Comparison of ENCODE assay signal across 13 cellular contexts in the genomic region with DNA sequence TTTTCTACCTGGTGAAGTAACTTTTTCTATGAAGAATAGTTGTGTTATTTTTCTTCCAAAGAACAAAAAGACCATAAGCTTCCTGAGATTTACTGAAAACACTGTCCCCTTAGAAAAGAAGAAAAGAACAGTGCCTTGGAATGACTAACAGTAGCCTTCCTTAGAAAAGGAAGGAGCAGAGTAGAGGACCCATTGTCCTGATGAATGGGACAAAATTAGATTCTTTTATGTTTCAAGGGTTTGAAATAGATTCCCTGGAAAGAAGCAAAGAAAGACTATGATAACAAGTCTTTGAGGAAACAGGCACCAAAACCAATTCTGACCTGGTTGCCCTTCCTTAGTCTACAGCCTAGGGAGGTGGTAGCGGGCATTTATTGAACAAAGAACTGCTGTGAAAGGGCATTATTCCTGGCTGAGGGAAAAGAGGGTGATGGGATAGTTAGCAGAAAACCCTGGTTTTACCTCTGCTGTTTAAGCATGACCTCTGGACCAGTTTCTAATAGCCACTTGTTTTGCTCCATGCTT.
DNase-seq lines count a peak whose midpoint lies in the region; ATAC-seq and TF ChIP-seq lines count a peak whose summit lies in the region.
"Had no signal": no experiment of that assay in that cellular context is flagged by ENCODE, and none has a peak within 500 bp of the region (broad histone marks: within the 10 kb centered on the region; RNA-seq: fewer than 3 reads in every experiment).

No MANE protein-coding gene starts in this region.

- H3K36me3 Mint-ChIP-seq in WTC11 (no peaks in the 10 kb centered on the region), neural crest cell (ENCODE audit: low read depth) (no peaks in the 10 kb centered on the region)

- H3K4me3 Mint-ChIP-seq in WTC11 (no peak overlapping the region), neural crest cell (peak overlapping the region; percentile 16)
- H3K4me3 Mint-ChIP-seq: CD4-positive, alpha-beta T cell; H9 had no signal

- TF ChIP-seq CTCF in WTC11 (IDR thresholded peaks at IDR 0.05) (no peak), neural crest cell (conservative IDR thresholded peaks at IDR 0.05) (no peak)

- peaks cover 20% of the 10 kb centered on the region for H3K4me1 Mint-ChIP-seq in WTC11
- H3K4me1 Mint-ChIP-seq in neural crest cell = peaks cover 28% of the 10 kb centered on the region

- no peaks in the 10 kb centered on the region for H3K9me3 Mint-ChIP-seq in WTC11
- peaks cover 5% of the 10 kb centered on the region for H3K9me3 Mint-ChIP-seq in neural crest cell
- H3K9me3 Mint-ChIP-seq: CD4-positive, alpha-beta T cell; H9 had no signal

- H3K27ac Mint-ChIP-seq in WTC11 = no peak overlapping the region
- H3K27ac Mint-ChIP-seq in neural crest cell (ENCODE audit: unreplicated experiment) = no peak overlapping the region
- H3K27ac Mint-ChIP-seq: CD4-positive, alpha-beta T cell had no signal

- POLR2A ChIA-PET in WTC11 (lab: Charles Lee) = no interaction called here

- H3K27me3 Mint-ChIP-seq in WTC11 (ENCODE audit: low read depth) (no peaks in the 10 kb centered on the region), neural crest cell (ENCODE audit: low read depth) (no peaks in the 10 kb centered on the region)
- H3K27me3 Mint-ChIP-seq: CD4-positive, alpha-beta T cell had no signal

- peak; percentile 80 for ATAC-seq in WTC11
- no peak for ATAC-seq in HG02798 (IDR thresholded peaks at IDR 0.05; ENCODE audit: poor library complexity, unreplicated experiment)
- ATAC-seq: A549 had no signal

- DNase-seq in NCI-H146 (lab: John Stamatoyannopoulos, UW) = peak; percentile 40
- DNase-seq in NCI-H146 treated with DMSO at 0.1 percent for 48 hours (lab: John Stamatoyannopoulos, UW; ENCODE audit: unreplicated experiment) = no peak
- DNase-seq in WTC11 (ENCODE audit: low spot score) = no peak
- no peak for DNase-seq in neural crest cell (ENCODE audit: low read depth, low spot score)
- no peak for DNase-seq in NCI-H1930 (lab: John Stamatoyannopoulos, UW)
- DNase-seq in NCI-H345 (lab: John Stamatoyannopoulos, UW) = no peak
- DNase-seq: AML-193; Caco-2; CD4-positive, alpha-beta T cell; GM23248; H9 had no signal

- CTCF ChIA-PET in WTC11 (lab: Charles Lee) = no interaction called here

TF ChIP-seq in WTC11, 78 proteins besides CTCF, POLR2A, EP300 and RAD21:
- TF ChIP-seq TEAD4 (CRISPR knock-in tag; IDR thresholded peaks at IDR 0.05) = no peak
- no peak for TF ChIP-seq MXD4 (CRISPR knock-in tag; IDR thresholded peaks at IDR 0.05; ENCODE audit: borderline replicate concordance)
- TF ChIP-seq RELA (CRISPR knock-in tag; IDR thresholded peaks at IDR 0.05; ENCODE audit: borderline replicate concordance) = no peak
- no peak for TF ChIP-seq TCF7 (CRISPR knock-in tag; IDR thresholded peaks at IDR 0.05; ENCODE audit: low read depth)
- no peak for TF ChIP-seq GABPB1 (CRISPR knock-in tag; IDR thresholded peaks at IDR 0.05)
- no peak for TF ChIP-seq ZNF138 (CRISPR knock-in tag; conservative IDR thresholded peaks at IDR 0.05)
- no peak for TF ChIP-seq FOXP1 (CRISPR knock-in tag; IDR thresholded peaks at IDR 0.05; ENCODE audit: borderline replicate concordance)
- TF ChIP-seq SMAD4 (CRISPR knock-in tag; IDR thresholded peaks at IDR 0.05) = no peak
